ENCODE assay signal across 8 cellular contexts in genomic region chr9:21803674-21804048, GRCh38. TPM values are rescaled to one million over a fixed set of nuclear protein-coding genes. Genes with fewer than 3 reads are reported as not detected.
DNase-seq lines count a peak whose midpoint lies in the region; ATAC-seq lines count a peak whose summit lies in the region.

No MANE protein-coding gene starts in this region.

- peak overlapping the region; percentile 70 for H3K9ac ChIP-seq in iPS-15b (ENCODE audit: low read depth, low read length)

- POLR2A ChIA-PET in activated CD8-positive, alpha-beta T cell treated with anti-CD3 and anti-CD28 coated beads, Interleukin-2, amount 10 ng/mL, durations not matched to agents 7 days and 5 days (lab: Charles Lee), result interaction anchor here (1.0 kb wide), 2 partner anchors 117 to 199 kb away, joined by 3 read pairs; no protein-coding TSS in a partner anchor

- ATAC-seq in activated CD8-positive, alpha-beta T cell treated with anti-CD3 and anti-CD28 coated beads, Interleukin-2, amount 10 ng/mL, durations not matched to agents 7 days and 5 days, result no peak
- no peak for ATAC-seq in stimulated activated naive CD8-positive, alpha-beta T cell treated with anti-CD3 and anti-CD28 coated beads, Interleukin-15, amount 100 ng/mL, for 72 hours

- peaks cover 13% of the 10 kb centered on the region for H3K27me3 Mint-ChIP-seq in activated CD8-positive, alpha-beta T cell treated with anti-CD3 and anti-CD28 coated beads, Interleukin-2, amount 10 ng/mL, durations not matched to agents 7 days and 5 days (ENCODE audit: low read depth)
- peaks cover 10% of the 10 kb centered on the region for H3K27me3 Mint-ChIP-seq in stimulated activated naive CD8-positive, alpha-beta T cell treated with anti-CD3 and anti-CD28 coated beads, Interleukin-15, amount 100 ng/mL, for 72 hours

- H3K27ac Mint-ChIP-seq in activated CD8-positive, alpha-beta T cell treated with anti-CD3 and anti-CD28 coated beads, Interleukin-2, amount 10 ng/mL, durations not matched to agents 7 days and 5 days, result peak overlapping the region; percentile 99
- H3K27ac Mint-ChIP-seq in stimulated activated naive CD8-positive, alpha-beta T cell treated with anti-CD3 and anti-CD28 coated beads, Interleukin-15, amount 100 ng/mL, for 72 hours, result peak overlapping the region; percentile 99

- H3K9me3 Mint-ChIP-seq in activated CD8-positive, alpha-beta T cell treated with anti-CD3 and anti-CD28 coated beads, Interleukin-2, amount 10 ng/mL, durations not matched to agents 7 days and 5 days (ENCODE audit: insufficient read depth), result no peaks in the 10 kb centered on the region
- no peaks in the 10 kb centered on the region for H3K9me3 Mint-ChIP-seq in stimulated activated naive CD8-positive, alpha-beta T cell treated with anti-CD3 and anti-CD28 coated beads, Interleukin-15, amount 100 ng/mL, for 72 hours

- H3K4me3 Mint-ChIP-seq in activated CD8-positive, alpha-beta T cell treated with anti-CD3 and anti-CD28 coated beads, Interleukin-2, amount 10 ng/mL, durations not matched to agents 7 days and 5 days, result peak overlapping the region; percentile 99
- peak overlapping the region; percentile 100 for H3K4me3 Mint-ChIP-seq in stimulated activated naive CD8-positive, alpha-beta T cell treated with anti-CD3 and anti-CD28 coated beads, Interleukin-15, amount 100 ng/mL, for 72 hours

- H3K4me1 Mint-ChIP-seq in activated CD8-positive, alpha-beta T cell treated with anti-CD3 and anti-CD28 coated beads, Interleukin-2, amount 10 ng/mL, durations not matched to agents 7 days and 5 days (ENCODE audit: low read depth), result peaks cover 45% of the 10 kb centered on the region
- peaks cover 64% of the 10 kb centered on the region for H3K4me1 Mint-ChIP-seq in stimulated activated naive CD8-positive, alpha-beta T cell treated with anti-CD3 and anti-CD28 coated beads, Interleukin-15, amount 100 ng/mL, for 72 hours

- peaks cover 41% of the 10 kb centered on the region for H3K36me3 Mint-ChIP-seq in activated CD8-positive, alpha-beta T cell treated with anti-CD3 and anti-CD28 coated beads, Interleukin-2, amount 10 ng/mL, durations not matched to agents 7 days and 5 days (ENCODE audit: low read depth)

- H3K4me1 ChIP-seq in iPS-15b (ENCODE audit: control insufficient read depth, insufficient read depth, low read length), result peaks cover 16% of the 10 kb centered on the region

- peaks cover 3% of the 10 kb centered on the region for H3K36me3 ChIP-seq in iPS-15b (ENCODE audit: control insufficient read depth, insufficient read depth, low read length)

- peak overlapping the region; percentile 92 for H3K4me3 ChIP-seq in iPS-15b (ENCODE audit: low read depth, low read length)

- CTCF ChIA-PET in activated CD8-positive, alpha-beta T cell treated with anti-CD3 and anti-CD28 coated beads, Interleukin-2, amount 10 ng/mL, durations not matched to agents 7 days and 5 days (lab: Charles Lee), result interaction anchor here (0.8 to 2.6 kb wide), 3 partner anchors 9 to 234 kb away, joined by 3 to 20 read pairs (median 5); no protein-coding TSS in a partner anchor

- H3K27me3 ChIP-seq in iPS-15b (ENCODE audit: control insufficient read depth, insufficient read depth, low read length), result peaks cover 24% of the 10 kb centered on the region

- H3K9me3 ChIP-seq in iPS-15b (ENCODE audit: control insufficient read depth, insufficient read depth, low read length), result no peaks in the 10 kb centered on the region

- DNase-seq in NCI-H748 (lab: John Stamatoyannopoulos, UW; ENCODE audit: unreplicated experiment), result peak; percentile 31
- no peak for DNase-seq in NCI-H748 treated with DMSO at 0.1 percent for 48 hours (lab: John Stamatoyannopoulos, UW)
- DNase-seq in activated CD8-positive, alpha-beta T cell treated with anti-CD3 and anti-CD28 coated beads, Interleukin-2, amount 10 ng/mL, durations not matched to agents 7 days and 5 days, result no peak
- DNase-seq in stimulated activated naive CD8-positive, alpha-beta T cell treated with anti-CD3 and anti-CD28 coated beads, Interleukin-15, amount 100 ng/mL, for 72 hours, result no peak
- DNase-seq in LoVo (ENCODE audit: low spot score), result no peak
- DNase-seq in dermis blood vessel endothelial cell, result no peak
- DNase-seq in activated CD8-positive, alpha-beta memory T cell treated with anti-CD3 and anti-CD28 coated beads, Interleukin-2, amount 50 U/mL, for 48 hours, result no peak

RNA-seq across cellular contexts. Expression of gene MTAP, which starts 1.2 kb away (rescaled TPM):
- 10 to 100 TPM; 62.5 to 68.2 TPM for total RNA-seq in activated CD8-positive, alpha-beta T cell treated with anti-CD3 and anti-CD28 coated beads, Interleukin-2, amount 10 ng/mL, durations not matched to agents 7 days and 5 days
- total RNA-seq in dermis blood vessel endothelial cell, result 19.2 and 36.9 TPM in 2 replicates
